ENCODE assay signal across 20 cellular contexts in genomic region chr9:86708918-86709835, GRCh38.
"Had no signal": no experiment of that assay in that cellular context is flagged by ENCODE, and none has a peak within 500 bp of the region (broad histone marks: within the 10 kb centered on the region; RNA-seq: fewer than 3 reads in every experiment).

No MANE protein-coding gene starts in this region.

- H3K27me3 Mint-ChIP-seq: activated CD4-positive, alpha-beta memory T cell treated with anti-CD3 and anti-CD28 coated beads, Interleukin-2, amount 10 ng/mL, durations not matched to agents 7 days and 5 days; activated CD4-positive, alpha-beta T cell treated with anti-CD3 and anti-CD28 coated beads, Interleukin-2, amount 10 ng/mL, durations not matched to agents 24 days and 14 days; activated naive CD4-positive, alpha-beta T cell treated with anti-CD3 and anti-CD28 coated beads, Interleukin-2, amount 10 ng/mL, durations not matched to agents 7 days and 5 days had no signal

- H3K36me3 Mint-ChIP-seq: activated naive CD4-positive, alpha-beta T cell treated with anti-CD3 and anti-CD28 coated beads, Interleukin-2, amount 10 ng/mL, durations not matched to agents 7 days and 5 days; natural killer cell treated with Interleukin-12 subunit alpha and Interleukin-12 subunit beta and Interleukin-15 and Interleukin-18, amount 100 ng/mL, for 72 hours had no signal

- DNase-seq: activated CD4-positive, alpha-beta memory T cell treated with anti-CD3 and anti-CD28 coated beads, Interleukin-2, amount 10 ng/mL, durations not matched to agents 7 days and 5 days; activated CD4-positive, alpha-beta T cell treated with anti-CD3 and anti-CD28 coated beads, Interleukin-2, amount 10 ng/mL, durations not matched to agents 24 days and 14 days; activated effector memory CD4-positive, alpha-beta T cell treated with anti-CD3 and anti-CD28 coated beads, Interleukin-2, amount 50 U/mL, for 16 hours; activated naive CD4-positive, alpha-beta T cell treated with anti-CD3 and anti-CD28 coated beads, Interleukin-2, amount 10 ng/mL, durations not matched to agents 7 days and 5 days; amygdala; cortex of kidney; foreskin keratinocyte; kidney glomerular epithelial cell; left lung; pancreas; psoas muscle; right lobe of liver; stimulated activated CD4-positive, alpha-beta T cell treated with anti-CD3 and anti-CD28 coated beads, Interleukin-4, amount 100 ng/mL, for 24 hours; stimulated activated naive CD8-positive, alpha-beta T cell treated with anti-CD3 and anti-CD28 coated beads, Interleukin-15, Interleukin-2, amounts not matched to agents 100 U/mL and 50 U/mL, for 24 hours; SW 1271; T-helper 2 cell; upper lobe of right lung had no signal

- H3K4me3 ChIP-seq: left lung, pancreas, psoas muscle, right lobe of liver, upper lobe of right lung had no signal

- H3K4me1 Mint-ChIP-seq: activated CD4-positive, alpha-beta memory T cell treated with anti-CD3 and anti-CD28 coated beads, Interleukin-2, amount 10 ng/mL, durations not matched to agents 7 days and 5 days; activated CD4-positive, alpha-beta T cell treated with anti-CD3 and anti-CD28 coated beads, Interleukin-2, amount 10 ng/mL, durations not matched to agents 24 days and 14 days; activated naive CD4-positive, alpha-beta T cell treated with anti-CD3 and anti-CD28 coated beads, Interleukin-2, amount 10 ng/mL, durations not matched to agents 7 days and 5 days had no signal

- H3K4me1 ChIP-seq: foreskin keratinocyte, left lung, pancreas, psoas muscle, right lobe of liver, upper lobe of right lung had no signal

- ATAC-seq: activated CD4-positive, CD25-positive, alpha-beta regulatory T cell treated with anti-CD3 and anti-CD28 coated beads, Interleukin-2, amount 50 U/mL, for 24 hours; foreskin keratinocyte; left lung; natural killer cell treated with Interleukin-12 subunit alpha and Interleukin-12 subunit beta and Interleukin-15 and Interleukin-18, amount 100 ng/mL, for 72 hours; pancreas; psoas muscle; right lobe of liver; stimulated activated naive CD8-positive, alpha-beta T cell treated with anti-CD3 and anti-CD28 coated beads, Interleukin-15, Interleukin-2, amounts not matched to agents 100 U/mL and 50 U/mL, for 24 hours; upper lobe of right lung had no signal

- H3K4me3 Mint-ChIP-seq: activated CD4-positive, alpha-beta memory T cell treated with anti-CD3 and anti-CD28 coated beads, Interleukin-2, amount 10 ng/mL, durations not matched to agents 7 days and 5 days; activated CD4-positive, alpha-beta T cell treated with anti-CD3 and anti-CD28 coated beads, Interleukin-2, amount 10 ng/mL, durations not matched to agents 24 days and 14 days; activated naive CD4-positive, alpha-beta T cell treated with anti-CD3 and anti-CD28 coated beads, Interleukin-2, amount 10 ng/mL, durations not matched to agents 7 days and 5 days; natural killer cell treated with Interleukin-12 subunit alpha and Interleukin-12 subunit beta and Interleukin-15 and Interleukin-18, amount 100 ng/mL, for 72 hours had no signal

- H3K9me3 ChIP-seq: left lung, pancreas, psoas muscle, right lobe of liver, upper lobe of right lung had no signal

- H3K36me3 ChIP-seq: left lung, pancreas, right lobe of liver, upper lobe of right lung had no signal

- H3K9me3 Mint-ChIP-seq: activated CD4-positive, alpha-beta memory T cell treated with anti-CD3 and anti-CD28 coated beads, Interleukin-2, amount 10 ng/mL, durations not matched to agents 7 days and 5 days; activated CD4-positive, alpha-beta T cell treated with anti-CD3 and anti-CD28 coated beads, Interleukin-2, amount 10 ng/mL, durations not matched to agents 24 days and 14 days; activated naive CD4-positive, alpha-beta T cell treated with anti-CD3 and anti-CD28 coated beads, Interleukin-2, amount 10 ng/mL, durations not matched to agents 7 days and 5 days; natural killer cell treated with Interleukin-12 subunit alpha and Interleukin-12 subunit beta and Interleukin-15 and Interleukin-18, amount 100 ng/mL, for 72 hours had no signal

- H3K27ac ChIP-seq: foreskin keratinocyte, left lung, pancreas, psoas muscle, right lobe of liver, upper lobe of right lung, VCaP had no signal

- H3K27me3 ChIP-seq: foreskin keratinocyte, left lung, pancreas, right lobe of liver, upper lobe of right lung had no signal

- H3K27ac Mint-ChIP-seq: activated CD4-positive, alpha-beta memory T cell treated with anti-CD3 and anti-CD28 coated beads, Interleukin-2, amount 10 ng/mL, durations not matched to agents 7 days and 5 days; activated CD4-positive, alpha-beta T cell treated with anti-CD3 and anti-CD28 coated beads, Interleukin-2, amount 10 ng/mL, durations not matched to agents 24 days and 14 days; activated naive CD4-positive, alpha-beta T cell treated with anti-CD3 and anti-CD28 coated beads, Interleukin-2, amount 10 ng/mL, durations not matched to agents 7 days and 5 days; natural killer cell treated with Interleukin-12 subunit alpha and Interleukin-12 subunit beta and Interleukin-15 and Interleukin-18, amount 100 ng/mL, for 72 hours had no signal
